Comparison of ENCODE assay signal across 9 cellular contexts in the genomic region with DNA sequence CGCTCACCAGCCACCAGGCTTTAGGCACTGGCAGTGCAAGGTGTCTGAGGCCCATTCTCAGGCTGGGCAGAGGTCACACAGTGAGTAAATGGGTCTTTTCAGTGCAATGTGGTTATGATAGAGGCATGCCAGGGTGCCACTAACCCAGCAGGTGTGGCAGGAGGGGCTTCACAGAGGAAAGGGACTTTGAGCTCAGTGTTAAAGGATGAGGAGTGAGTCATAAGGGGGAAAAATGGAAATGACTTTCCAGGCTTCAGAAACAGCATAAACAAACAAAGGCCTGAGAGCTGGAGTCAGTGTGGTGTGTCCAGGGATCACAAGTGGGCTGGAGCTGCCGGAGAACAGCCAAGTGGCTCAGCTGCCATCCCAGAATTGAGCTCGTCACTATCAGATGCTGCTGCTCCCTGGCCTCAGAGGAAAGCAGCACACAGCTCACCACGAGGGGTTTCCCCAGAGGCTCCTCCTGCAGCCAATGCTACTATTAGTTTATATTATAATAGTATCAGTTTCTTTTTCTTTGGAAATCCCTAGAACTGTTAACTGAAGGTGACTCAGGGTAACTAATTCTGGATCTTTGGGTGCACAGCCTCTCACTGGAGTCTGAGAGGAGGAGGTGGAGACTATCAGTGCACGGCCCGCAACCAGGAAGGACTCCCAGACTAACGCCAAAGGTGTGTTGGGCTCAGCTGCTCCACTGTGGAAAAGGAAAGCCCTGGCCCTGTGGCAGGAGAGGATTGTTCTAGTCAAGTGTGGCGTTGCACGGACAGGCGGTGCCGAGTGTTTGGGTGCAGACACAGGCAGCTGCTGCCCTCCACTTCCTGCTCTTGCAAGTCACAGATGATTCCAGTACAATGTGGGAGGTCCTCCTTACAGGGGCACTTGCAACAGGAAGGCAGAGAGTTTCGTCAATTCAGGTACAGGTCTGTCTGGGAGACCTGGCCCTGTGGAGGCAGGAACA. TPM values are rescaled to one million over a fixed set of nuclear protein-coding genes. Genes with fewer than 3 reads are reported as not detected.
DNase-seq lines count a peak whose midpoint lies in the region; ATAC-seq lines count a peak whose summit lies in the region.
"Had no signal": no experiment of that assay in that cellular context is flagged by ENCODE, and none has a peak within 500 bp of the region (broad histone marks: within the 10 kb centered on the region; RNA-seq: fewer than 3 reads in every experiment).

No MANE protein-coding gene starts in this region.

- peak overlapping the region; percentile 74 for H3K27ac ChIP-seq in effector memory CD4-positive, alpha-beta T cell (ENCODE audit: insufficient read depth, low read length, poor library complexity, severe bottlenecking)

- H3K4me3 Mint-ChIP-seq in activated CD4-positive, alpha-beta T cell treated with anti-CD3 and anti-CD28 coated beads, Interleukin-2, amount 10 ng/mL, durations not matched to agents 7 days and 5 days: peak overlapping the region; percentile 66
- H3K4me3 Mint-ChIP-seq in naive B cell: peak overlapping the region in 7 of 8 donors; percentile 19 to 81 (median 61)

- H3K36me3 ChIP-seq in effector memory CD4-positive, alpha-beta T cell (ENCODE audit: control insufficient read depth, insufficient read depth, low read length): peaks cover 6% of the 10 kb centered on the region

- ATAC-seq in GM19468 (IDR thresholded peaks at IDR 0.05; ENCODE audit: extremely low read depth, unreplicated experiment) (peak; percentile 67), naive B cell (ENCODE audit: low read depth in 2 of 2) (peak; percentile 94)
- ATAC-seq: K562 had no signal

- POLR2A ChIA-PET in activated CD4-positive, alpha-beta T cell treated with anti-CD3 and anti-CD28 coated beads, Interleukin-2, amount 10 ng/mL, durations not matched to agents 7 days and 5 days (lab: Charles Lee): interaction anchor here (1.5 kb wide), 1 partner anchor 311 kb away, joined by 8 read pairs; a partner anchor contains a TSS

- CTCF ChIA-PET in activated CD4-positive, alpha-beta T cell treated with anti-CD3 and anti-CD28 coated beads, Interleukin-2, amount 10 ng/mL, durations not matched to agents 7 days and 5 days (lab: Charles Lee): interaction anchor here (0.5 to 1.8 kb wide), 5 partner anchors 9 to 384 kb away, joined by 3 to 5 read pairs (median 4); no protein-coding TSS in a partner anchor

- no peaks in the 10 kb centered on the region for H3K9me3 Mint-ChIP-seq in activated CD4-positive, alpha-beta T cell treated with anti-CD3 and anti-CD28 coated beads, Interleukin-2, amount 10 ng/mL, durations not matched to agents 7 days and 5 days
- H3K9me3 Mint-ChIP-seq in naive B cell: no peaks in the 10 kb centered on the region

- H3K4me3 ChIP-seq in effector memory CD4-positive, alpha-beta T cell (ENCODE audit: insufficient read depth, low read depth, low read length, poor library complexity, severe bottlenecking): peak overlapping the region; percentile 40
- H3K4me3 ChIP-seq: K562 had no signal

- peaks cover 28% of the 10 kb centered on the region for H3K4me1 Mint-ChIP-seq in activated CD4-positive, alpha-beta T cell treated with anti-CD3 and anti-CD28 coated beads, Interleukin-2, amount 10 ng/mL, durations not matched to agents 7 days and 5 days
- H3K4me1 Mint-ChIP-seq in naive B cell: peaks cover 23 to 44% (median 23%) of the 10 kb centered on the region in 3 donors

- H3K27me3 ChIP-seq in effector memory CD4-positive, alpha-beta T cell (replicated peaks; ENCODE audit: control insufficient read depth, insufficient read depth, low read length, poor library complexity, severe bottlenecking): no peaks in the 10 kb centered on the region

- peaks cover 14% of the 10 kb centered on the region for H3K36me3 Mint-ChIP-seq in activated CD4-positive, alpha-beta T cell treated with anti-CD3 and anti-CD28 coated beads, Interleukin-2, amount 10 ng/mL, durations not matched to agents 7 days and 5 days (ENCODE audit: low read depth)
- peaks cover 0 to 35% of the 10 kb centered on the region in 2 donors for H3K36me3 Mint-ChIP-seq in naive B cell

- DNase-seq in COLO668 (lab: John Stamatoyannopoulos, UW; ENCODE audit: unreplicated experiment): peak; percentile 98
- DNase-seq in HT-29 (ENCODE audit: low spot score): peak; percentile 63
- DNase-seq in activated CD4-positive, alpha-beta T cell treated with anti-CD3 and anti-CD28 coated beads, Interleukin-2, amount 10 ng/mL, durations not matched to agents 7 days and 5 days: peak; percentile 45
- DNase-seq in effector memory CD4-positive, alpha-beta T cell: peak; percentile 39 to 46 (median 45)
- peak; percentile 25 for DNase-seq in naive B cell
- peak; percentile 19 to 39 (median 34) for DNase-seq in stimulated activated naive CD4-positive, alpha-beta T cell (lab: John Stamatoyannopoulos, UW)
- no peak for DNase-seq in cerebellar nuclear complex (lab: John Stamatoyannopoulos, UW)

- peak overlapping the region; percentile 92 for H3K27ac Mint-ChIP-seq in activated CD4-positive, alpha-beta T cell treated with anti-CD3 and anti-CD28 coated beads, Interleukin-2, amount 10 ng/mL, durations not matched to agents 7 days and 5 days
- peak overlapping the region; percentile 74 to 94 (median 88) for H3K27ac Mint-ChIP-seq in naive B cell

- no peaks in the 10 kb centered on the region for H3K9me3 ChIP-seq in effector memory CD4-positive, alpha-beta T cell (ENCODE audit: control insufficient read depth, low read length)

- H3K4me1 ChIP-seq in effector memory CD4-positive, alpha-beta T cell (ENCODE audit: control insufficient read depth, insufficient read depth, low read length, poor library complexity, severe bottlenecking): peaks cover 9% of the 10 kb centered on the region

- no peaks in the 10 kb centered on the region for H3K27me3 Mint-ChIP-seq in activated CD4-positive, alpha-beta T cell treated with anti-CD3 and anti-CD28 coated beads, Interleukin-2, amount 10 ng/mL, durations not matched to agents 7 days and 5 days
- no peaks in the 10 kb centered on the region for H3K27me3 Mint-ChIP-seq in naive B cell

RNA-seq across cellular contexts. Expression of a gene that starts 39.5 kb away (rescaled TPM):
- 8.0 and 9.8 TPM in 2 replicates for total RNA-seq in HT-29 (2014; rRNA removed; shearing (Covaris generic))
- total RNA-seq in activated CD4-positive, alpha-beta T cell treated with anti-CD3 and anti-CD28 coated beads, Interleukin-2, amount 10 ng/mL, durations not matched to agents 7 days and 5 days: 1 to 10 TPM; 9.5 to 9.7 TPM
- polyA plus RNA-seq in naive B cell (ENCODE audit: low read depth in 6 of 6): 10 to 100 TPM; 18.5 to 26.6 (median 22.3) TPM

Comparison
In these comparisons a context has a peak if more than half of its experiments do, and no peak if none do; other contexts are left out.
1. DNase-seq: peak in COLO668 (single experiment), HT-29 (single experiment), activated CD4-positive, alpha-beta T cell treated with anti-CD3 and anti-CD28 coated beads, Interleukin-2, amount 10 ng/mL, durations not matched to agents 7 days and 5 days (single experiment), effector memory CD4-positive, alpha-beta T cell (3 of 3), naive B cell (single experiment) and stimulated activated naive CD4-positive, alpha-beta T cell (6 of 6); none in cerebellar nuclear complex (0 of 2).